Comparison of ENCODE assay signal across 32 cellular contexts in the genomic region with DNA sequence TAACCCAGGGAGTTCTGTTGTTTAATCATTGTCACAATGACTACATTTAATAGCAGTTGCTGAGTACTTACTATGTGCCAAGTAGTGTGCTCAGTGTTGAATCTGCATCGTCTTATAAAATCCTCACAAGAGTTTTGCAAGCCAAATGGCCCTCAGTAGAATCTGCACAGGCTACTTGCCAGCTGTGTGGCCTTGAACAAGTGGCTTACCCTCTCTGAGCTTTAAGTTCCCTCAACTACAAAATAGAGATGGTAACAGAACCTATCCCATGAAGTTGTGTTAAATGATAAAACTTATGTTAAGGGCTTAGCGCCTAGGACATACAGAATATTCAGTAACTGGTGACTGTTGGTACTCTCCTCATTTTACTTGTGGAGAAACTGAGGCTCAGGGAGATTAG. TPM values are rescaled to one million over a fixed set of nuclear protein-coding genes. Genes with fewer than 3 reads are reported as not detected.
A peak's percentile ranks its signal among the peaks of the same experiment; 100 is the strongest.
DNase-seq lines count a peak whose midpoint lies in the region; ATAC-seq, FAIRE-seq and TF ChIP-seq lines count a peak whose summit lies in the region.
"Had no signal": no experiment of that assay in that cellular context is flagged by ENCODE, and none has a peak within 500 bp of the region (broad histone marks: within the 10 kb centered on the region; RNA-seq: fewer than 3 reads in every experiment).

No MANE protein-coding gene starts in this region.

- TF ChIP-seq RAD21 in K562 (CRISPR knock-in tag; conservative IDR thresholded peaks at IDR 0.05 in 1 of 2, IDR thresholded peaks at IDR 0.05 in 1 of 2) = no peak

- H2AFZ ChIP-seq in K562 (ENCODE audit: low read depth, low read length) (no peak overlapping the region), osteoblast (ENCODE audit: low read length) (no peak overlapping the region)

- H3K27me3 ChIP-seq in K562 (ENCODE audit: control insufficient read depth in 2 of 2, insufficient read depth in 2 of 2, low read length in 2 of 2) = no peaks in the 10 kb centered on the region
- no peaks in the 10 kb centered on the region for H3K27me3 ChIP-seq in gastrocnemius medialis
- peaks cover 53% of the 10 kb centered on the region for H3K27me3 ChIP-seq in osteoblast (ENCODE audit: insufficient read depth, low read length)
- H3K27me3 ChIP-seq: BE2C, BLaER1 had no signal

- H3K4me1 ChIP-seq in HEK293 (ENCODE audit: control insufficient read depth, insufficient read depth, low read length) (no peaks in the 10 kb centered on the region), K562 (replicated peaks in 1 of 2; ENCODE audit: control insufficient read depth in 2 of 2, insufficient read depth in 2 of 2, low read length in 2 of 2) (peaks cover 11 to 18% of the 10 kb centered on the region in 2 experiments; a peak in 4 of 5 replicates), gastrocnemius medialis (no peaks in the 10 kb centered on the region), osteoblast (ENCODE audit: insufficient read depth, low read length) (no peaks in the 10 kb centered on the region)
- H3K4me1 ChIP-seq: BE2C had no signal

- 39% methylated on average over 2 of the region's 2 CpGs for WGBS in K562 (ENCODE audit: insufficient coverage, low coverage, missing lambda C conversion rate)

- H3K4me2 ChIP-seq in K562 (ENCODE audit: insufficient read depth, low read length) (no peak overlapping the region), osteoblast (ENCODE audit: insufficient read depth, low read length) (no peak overlapping the region)
- H3K4me2 ChIP-seq: BLaER1 had no signal

- TF ChIP-seq POLR2A in K562 (conservative IDR thresholded peaks at IDR 0.05) = no peak
- peak in 1 of 2 donors; percentile 37 for TF ChIP-seq POLR2A in gastrocnemius medialis (IDR thresholded peaks at IDR 0.05)

- H3K4me3 ChIP-seq in HEK293 (ENCODE audit: low read depth, low read length) (no peak overlapping the region), K562 (no peak overlapping the region), gastrocnemius medialis (no peak overlapping the region), osteoblast (ENCODE audit: insufficient read depth, low read length) (no peak overlapping the region)
- H3K4me3 ChIP-seq: BLaER1, GM12878 had no signal

- H4K20me1 ChIP-seq in K562 (replicated peaks; ENCODE audit: control insufficient read depth, insufficient read depth, low read length) (no peaks in the 10 kb centered on the region), osteoblast (ENCODE audit: insufficient read depth, low read length) (no peaks in the 10 kb centered on the region)
- H4K20me1 ChIP-seq: BLaER1 had no signal

- no peak for DNase-seq in K562 (ENCODE audit: extremely low read depth in 1 of 4, low spot score in 3 of 4)
- DNase-seq in gastrocnemius medialis = no peak
- no peak for DNase-seq in NCI-H510A (lab: John Stamatoyannopoulos, UW)
- DNase-seq in osteoblast (ENCODE audit: insufficient read length, low spot score, missing footprints) = no peak
- DNase-seq: 8988T; ACHN; BE2C; C1 segment of cervical spinal cord; CD4-positive, alpha-beta memory T cell; CD4-positive, CD25-positive, alpha-beta regulatory T cell; CD8-positive, alpha-beta memory T cell; COR-L47; DMS 273 treated with DMSO at 0.1 percent for 48 hours; DMS153; DMS53; DMS79; DND-41; EL; GDM1 had no signal

- H3K9me1 ChIP-seq in K562 (ENCODE audit: control insufficient read depth, insufficient read depth, low read length) = no peaks in the 10 kb centered on the region

- POLR2A ChIA-PET in HEK293 (lab: Yijun Ruan, JAX) = no interaction called here
- POLR2A ChIA-PET in K562 (lab: Yijun Ruan, JAX) = interaction anchor here (3.5 kb wide), 1 partner anchor 11 kb away, joined by 28 read pairs; the partner anchor contains the start of gene TRIM63

- in situ Hi-C loops in K562 (cut with MboI) = no loop called here
- in situ Hi-C loops in gastrocnemius medialis (cut with MboI; ENCODE audit: low sequenced_read_pairs in 4 of 4) = no loop called here

- H3K36me3 ChIP-seq in HEK293 (ENCODE audit: control insufficient read depth in 2 of 2, insufficient read depth in 1 of 2, low read length in 2 of 2) (no peaks in the 10 kb centered on the region), K562 (ENCODE audit: control insufficient read depth, insufficient read depth, low read length) (no peaks in the 10 kb centered on the region), gastrocnemius medialis (peaks cover 0 to 81% of the 10 kb centered on the region in 2 donors), osteoblast (ENCODE audit: insufficient read depth, low read length) (no peaks in the 10 kb centered on the region)
- H3K36me3 ChIP-seq: BE2C, BLaER1 had no signal

- FAIRE-seq in K562 (lab: Jason Lieb, UNC) = no peak
- FAIRE-seq: A204.1, GM12878, GM12892, GM18507, GM19239 had no signal

- H3K9me3 ChIP-seq in HEK293 (ENCODE audit: control insufficient read depth, insufficient read depth, low read depth, low read length) = no peaks in the 10 kb centered on the region
- H3K9me3 ChIP-seq in K562 (replicated peaks; ENCODE audit: control insufficient read depth, insufficient read depth, low read depth, low read length) = no peaks in the 10 kb centered on the region
- no peaks in the 10 kb centered on the region for H3K9me3 ChIP-seq in gastrocnemius medialis
- H3K9me3 ChIP-seq in osteoblast (ENCODE audit: low read depth, low read length) = no peaks in the 10 kb centered on the region
- H3K9me3 ChIP-seq: BE2C, BLaER1 had no signal

- BruUV-seq in K562 (replicated peaks; lab: Mats Ljungman, UMichigan) = no TSS peak

- H3K27ac ChIP-seq in HEK293 (ENCODE audit: extremely low read depth, low read depth, low read length) = no peak overlapping the region
- H3K27ac ChIP-seq in K562 (ENCODE audit: extremely low read depth, low read depth, low read length) = no peak overlapping the region
- peak overlapping the region; percentile 88 to 96 (median 94) for H3K27ac ChIP-seq in gastrocnemius medialis
- H3K27ac ChIP-seq in osteoblast (ENCODE audit: low read depth, low read length) = no peak overlapping the region
- H3K27ac ChIP-seq: BLaER1 had no signal

- no peak overlapping the region for H3K9ac ChIP-seq in K562 (ENCODE audit: insufficient read depth in 1 of 2, low read depth in 2 of 2, low read length in 2 of 2)
- H3K9ac ChIP-seq: BLaER1 had no signal

- no peak for TF ChIP-seq EP300 in K562 (IDR thresholded peaks at IDR 0.05; ENCODE audit: low read length)

- CTCF ChIA-PET in HEK293 (lab: Yijun Ruan, JAX) = interaction anchor here (0.9 kb wide), 1 partner anchor 9 kb away, joined by 4 read pairs; no protein-coding TSS in a partner anchor
- CTCF ChIA-PET in K562 (lab: Yijun Ruan, JAX; ENCODE audit: low intra/inter-chr PET ratio) = interaction anchor here (0.6 kb wide), 1 partner anchor 596 kb away, joined by 3 read pairs; no protein-coding TSS in a partner anchor

- ATAC-seq in K562 = no peak
- ATAC-seq in gastrocnemius medialis = peak; percentile 4 to 5
- no peak for ATAC-seq in GM18511 (IDR thresholded peaks at IDR 0.05; ENCODE audit: unreplicated experiment)
- ATAC-seq: GM12878 had no signal

- intact Hi-C loops in K562 (cut with micrococcal nuclease) (no loop called here), gastrocnemius medialis (cut with DNase I; ENCODE audit: low total_unique reads) (no loop called here)

- TF ChIP-seq CTCF in HEK293 (tag by site-specific recombination; IDR thresholded peaks at IDR 0.05) = no peak
- no peak for TF ChIP-seq CTCF in K562 (IDR thresholded peaks at IDR 0.05 in 2 of 3, conservative IDR thresholded peaks at IDR 0.05 in 1 of 3; ENCODE audit: insufficient read depth in 2 of 3, low read depth in 1 of 3, low read length in 3 of 3)
- no peak for TF ChIP-seq CTCF in gastrocnemius medialis (IDR thresholded peaks at IDR 0.05 in 4 of 5, conservative IDR thresholded peaks at IDR 0.05 in 1 of 5)
- TF ChIP-seq CTCF in osteoblast (IDR thresholded peaks at IDR 0.05; ENCODE audit: extremely low read depth, low read depth, low read length) = no peak

- H3K79me2 ChIP-seq in K562 (ENCODE audit: control insufficient read depth, insufficient read depth, low read length) = no peaks in the 10 kb centered on the region
- no peaks in the 10 kb centered on the region for H3K79me2 ChIP-seq in osteoblast (ENCODE audit: insufficient read depth, low read length)

RNA-seq across cellular contexts. Expression of gene SLC30A2, which starts 9.1 kb away (rescaled TPM):
- 0.42 TPM in 1 of 2 replicates, not detected in the other for total RNA-seq in K562 (2011; cell fraction: chromatin; rRNA removed; ENCODE audit: low replicate concordance)
- 0.33 and 0.53 TPM in 2 replicates for total RNA-seq in K562 (2011; cell fraction: nucleolus; rRNA removed)
- 0.51 TPM in 1 of 2 replicates, not detected in the other for total RNA-seq in K562 (2011; cell fraction: nucleoplasm; rRNA removed)
- total RNA-seq in K562 (2014; rRNA removed) (0.18 TPM in 1 of 2 replicates, not detected in the other), K562 (2014; rRNA removed; fragmentation: Illumina TruSeq; extraction: Trizol) (not detected in 2 replicates), K562 (2015; rRNA removed; fragmentation: Illumina TruSeq; extraction: Trizol) (not detected in 2 replicates), K562 (2021) (0.11 and 0.13 TPM in 2 replicates), gastrocnemius medialis (1 to 10 TPM; 1.2 to 5.2 (median 3.1) TPM), osteoblast (not detected in 2 replicates)
- polyA plus RNA-seq in K562 (2011; rRNA removed) (0.07 and 0.08 TPM in 2 replicates), K562 (2014; fragmentation: Illumina TruSeq; extraction: Trizol) (0.07 TPM in 1 of 2 replicates, not detected in the other), K562 (2014; fragmentation: Nextera tagmentation; extraction: Ambion mirVana) (under 1 TPM; 0.01 to 0.06 TPM), K562 (2014; rRNA removed) (0.03 TPM in 1 of 2 replicates, not detected in the other)
- 0.19 and 0.22 TPM in 2 replicates for polyA plus RNA-seq in K562 (2011; cell fraction: cytosol; rRNA removed)
- polyA plus RNA-seq in K562 (2011; cell fraction: nucleus; rRNA removed) = 0.10 TPM in 2 replicates
- 0.03 and 0.32 TPM in 2 replicates for polyA plus RNA-seq in K562 (2012)
- 0.21 TPM in 1 of 2 replicates, not detected in the other for polyA minus RNA-seq in K562 (2011; rRNA and poly(A)+ RNA removed)
- polyA minus RNA-seq in K562 (2011; cell fraction: cytosol; rRNA and poly(A)+ RNA removed) = not detected in 2 replicates
- 0.13 TPM in 1 of 2 replicates, not detected in the other for polyA minus RNA-seq in K562 (2011; cell fraction: nucleus; rRNA and poly(A)+ RNA removed)
- total RNA-seq: A673; CD4-positive, alpha-beta memory T cell; CD4-positive, CD25-positive, alpha-beta regulatory T cell; CD8-positive, alpha-beta memory T cell; Daoy had no signal
- polyA plus RNA-seq: AG04450; CD14-positive monocyte; CD4-positive, alpha-beta memory T cell; CD8-positive, alpha-beta memory T cell; GM12878 had no signal

RNA-seq across cellular contexts. Expression of gene TRIM63, which starts 12.4 kb away (rescaled TPM):
- total RNA-seq in K562 (2011; cell fraction: chromatin; rRNA removed; ENCODE audit: low replicate concordance) = 0.74 and 0.77 TPM in 2 replicates
- total RNA-seq in K562 (2011; cell fraction: nucleolus; rRNA removed) = 0.26 and 0.67 TPM in 2 replicates
- total RNA-seq in K562 (2011; cell fraction: nucleoplasm; rRNA removed) = 0.44 and 0.99 TPM in 2 replicates
- total RNA-seq in K562 (2014; rRNA removed) (0.24 and 0.50 TPM in 2 replicates), K562 (2014; rRNA removed; fragmentation: Illumina TruSeq; extraction: Trizol) (0.32 and 0.36 TPM in 2 replicates), K562 (2015; rRNA removed; fragmentation: Illumina TruSeq; extraction: Trizol) (0.19 and 0.22 TPM in 2 replicates), K562 (2021) (0.16 and 0.44 TPM in 2 replicates), gastrocnemius medialis (1,000 to 10,000 TPM; 1,040 to 4,298 (median 2,203) TPM), osteoblast (under 0.01 and 0.36 TPM in 2 replicates)
- polyA plus RNA-seq in K562 (2011; rRNA removed) (0.42 and 0.57 TPM in 2 replicates), K562 (2014; fragmentation: Illumina TruSeq; extraction: Trizol) (0.28 and 0.48 TPM in 2 replicates), K562 (2014; fragmentation: Nextera tagmentation; extraction: Ambion mirVana) (under 1 TPM; 0.08 to 0.10 TPM), K562 (2014; rRNA removed) (0.22 and 0.40 TPM in 2 replicates)
- 0.31 and 0.43 TPM in 2 replicates for polyA plus RNA-seq in K562 (2011; cell fraction: cytosol; rRNA removed)
- 0.41 and 0.65 TPM in 2 replicates for polyA plus RNA-seq in K562 (2011; cell fraction: nucleus; rRNA removed)
- polyA plus RNA-seq in K562 (2012) = 0.38 and 0.60 TPM in 2 replicates
- 0.28 and 0.54 TPM in 2 replicates for polyA minus RNA-seq in K562 (2011; rRNA and poly(A)+ RNA removed)
- not detected in 2 replicates for polyA minus RNA-seq in K562 (2011; cell fraction: cytosol; rRNA and poly(A)+ RNA removed)
- polyA minus RNA-seq in K562 (2011; cell fraction: nucleus; rRNA and poly(A)+ RNA removed) = 0.27 and 0.33 TPM in 2 replicates
- total RNA-seq: A673; CD4-positive, alpha-beta memory T cell; CD4-positive, CD25-positive, alpha-beta regulatory T cell; CD8-positive, alpha-beta memory T cell; Daoy; G401; GM12878 had no signal
- polyA plus RNA-seq: AG04450; CD14-positive monocyte; CD4-positive, alpha-beta memory T cell; CD4-positive, CD25-positive, alpha-beta regulatory T cell; CD8-positive, alpha-beta memory T cell; GM12878 had no signal

RNA-seq across cellular contexts. Expression of gene EXTL1, which starts 33.5 kb away (rescaled TPM):
- 0.58 TPM in 1 of 2 replicates, not detected in the other for total RNA-seq in K562 (2011; cell fraction: chromatin; rRNA removed; ENCODE audit: low replicate concordance)
- 1.5 and 2.0 TPM in 2 replicates for total RNA-seq in K562 (2011; cell fraction: nucleolus; rRNA removed)
- 0.95 and 1.9 TPM in 2 replicates for total RNA-seq in K562 (2011; cell fraction: nucleoplasm; rRNA removed)
- total RNA-seq in K562 (2014; rRNA removed) (0.12 and 0.23 TPM in 2 replicates), K562 (2014; rRNA removed; fragmentation: Illumina TruSeq; extraction: Trizol) (0.04 TPM in 1 of 2 replicates, not detected in the other), K562 (2015; rRNA removed; fragmentation: Illumina TruSeq; extraction: Trizol) (0.07 and 0.08 TPM in 2 replicates), K562 (2021) (0.13 and 0.16 TPM in 2 replicates), gastrocnemius medialis (under 1 TPM in 2 of 4 donors, not detected in 2; 0.33 to 0.95 TPM), osteoblast (1.4 and 3.2 TPM in 2 replicates)
- polyA plus RNA-seq in K562 (2011; rRNA removed) (0.07 and 0.11 TPM in 2 replicates), K562 (2014; fragmentation: Illumina TruSeq; extraction: Trizol) (0.06 TPM in 1 of 2 replicates, not detected in the other), K562 (2014; fragmentation: Nextera tagmentation; extraction: Ambion mirVana) (not detected), K562 (2014; rRNA removed) (0.09 and 0.16 TPM in 2 replicates)
- polyA plus RNA-seq in K562 (2011; cell fraction: cytosol; rRNA removed) = 0.07 and 0.13 TPM in 2 replicates
- polyA plus RNA-seq in K562 (2011; cell fraction: nucleus; rRNA removed) = 0.28 and 0.32 TPM in 2 replicates
- polyA plus RNA-seq in K562 (2012) = 0.13 and 0.68 TPM in 2 replicates
- polyA minus RNA-seq in K562 (2011; rRNA and poly(A)+ RNA removed) = 0.11 and 0.18 TPM in 2 replicates
- 0.29 and 0.55 TPM in 2 replicates for polyA minus RNA-seq in K562 (2011; cell fraction: cytosol; rRNA and poly(A)+ RNA removed)
- 1.3 and 2.3 TPM in 2 replicates for polyA minus RNA-seq in K562 (2011; cell fraction: nucleus; rRNA and poly(A)+ RNA removed)
- total RNA-seq: A673; CD4-positive, CD25-positive, alpha-beta regulatory T cell; CD8-positive, alpha-beta memory T cell; GM12878 had no signal
- polyA plus RNA-seq: CD14-positive monocyte; CD4-positive, alpha-beta memory T cell; CD8-positive, alpha-beta memory T cell; GM12878 had no signal

RNA-seq across cellular contexts. Expression of gene PDIK1L, which starts 56.6 kb away (rescaled TPM):
- 13.8 and 29.1 TPM in 2 replicates for total RNA-seq in K562 (2011; cell fraction: chromatin; rRNA removed; ENCODE audit: low replicate concordance)
- 6.7 and 10.4 TPM in 2 replicates for total RNA-seq in K562 (2011; cell fraction: nucleolus; rRNA removed)
- 15.9 and 18.4 TPM in 2 replicates for total RNA-seq in K562 (2011; cell fraction: nucleoplasm; rRNA removed)
- total RNA-seq in K562 (2014; rRNA removed) (12.8 and 13.7 TPM in 2 replicates), K562 (2014; rRNA removed; fragmentation: Illumina TruSeq; extraction: Trizol) (30.2 and 36.1 TPM in 2 replicates), K562 (2015; rRNA removed; fragmentation: Illumina TruSeq; extraction: Trizol) (21.6 and 23.3 TPM in 2 replicates), K562 (2021) (26.3 TPM in 2 replicates), gastrocnemius medialis (1 to 10 TPM; 4.4 to 8.7 (median 5.9) TPM), osteoblast (6.5 TPM in 2 replicates)
- polyA plus RNA-seq in K562 (2011; rRNA removed) (23.8 and 24.5 TPM in 2 replicates), K562 (2014; fragmentation: Illumina TruSeq; extraction: Trizol) (19.8 and 20.0 TPM in 2 replicates), K562 (2014; fragmentation: Nextera tagmentation; extraction: Ambion mirVana) (10 to 100 TPM; 14.7 to 21.5 TPM), K562 (2014; rRNA removed) (13.6 and 13.9 TPM in 2 replicates)
- polyA plus RNA-seq in K562 (2011; cell fraction: cytosol; rRNA removed) = 3.7 and 9.8 TPM in 2 replicates
- polyA plus RNA-seq in K562 (2011; cell fraction: nucleus; rRNA removed) = 7.5 and 9.5 TPM in 2 replicates
- polyA plus RNA-seq in K562 (2012) = 13.0 and 15.6 TPM in 2 replicates
- polyA minus RNA-seq in K562 (2011; rRNA and poly(A)+ RNA removed) = 49.3 and 52.4 TPM in 2 replicates
- 17.2 and 17.6 TPM in 2 replicates for polyA minus RNA-seq in K562 (2011; cell fraction: cytosol; rRNA and poly(A)+ RNA removed)
- polyA minus RNA-seq in K562 (2011; cell fraction: nucleus; rRNA and poly(A)+ RNA removed) = 4.3 and 10.4 TPM in 2 replicates

RNA-seq across cellular contexts. Expression of gene PAFAH2, which starts 57.2 kb away (rescaled TPM):
- 9.2 and 10.7 TPM in 2 replicates for total RNA-seq in K562 (2011; cell fraction: chromatin; rRNA removed; ENCODE audit: low replicate concordance)
- total RNA-seq in K562 (2011; cell fraction: nucleolus; rRNA removed) = 7.3 and 7.8 TPM in 2 replicates
- 6.4 and 7.5 TPM in 2 replicates for total RNA-seq in K562 (2011; cell fraction: nucleoplasm; rRNA removed)
- total RNA-seq in K562 (2014; rRNA removed) (5.5 and 6.5 TPM in 2 replicates), K562 (2014; rRNA removed; fragmentation: Illumina TruSeq; extraction: Trizol) (6.4 and 6.8 TPM in 2 replicates), K562 (2015; rRNA removed; fragmentation: Illumina TruSeq; extraction: Trizol) (6.3 and 6.4 TPM in 2 replicates), K562 (2021) (4.7 and 5.9 TPM in 2 replicates), gastrocnemius medialis (10 to 100 TPM in 3 of 4 donors, 1 to 10 TPM in 1; 9.0 to 35.5 (median 16.1) TPM), osteoblast (6.5 and 6.9 TPM in 2 replicates)
- polyA plus RNA-seq in K562 (2011; rRNA removed) (7.5 and 10.9 TPM in 2 replicates), K562 (2014; fragmentation: Illumina TruSeq; extraction: Trizol) (7.0 and 8.7 TPM in 2 replicates), K562 (2014; fragmentation: Nextera tagmentation; extraction: Ambion mirVana) (1 to 10 TPM; 4.2 to 7.0 TPM), K562 (2014; rRNA removed) (6.0 and 6.9 TPM in 2 replicates)
- polyA plus RNA-seq in K562 (2011; cell fraction: cytosol; rRNA removed) = 6.0 and 7.6 TPM in 2 replicates
- 6.5 and 9.1 TPM in 2 replicates for polyA plus RNA-seq in K562 (2011; cell fraction: nucleus; rRNA removed)
- 4.5 and 7.8 TPM in 2 replicates for polyA plus RNA-seq in K562 (2012)
- 8.3 and 11.1 TPM in 2 replicates for polyA minus RNA-seq in K562 (2011; rRNA and poly(A)+ RNA removed)
- 4.3 and 7.0 TPM in 2 replicates for polyA minus RNA-seq in K562 (2011; cell fraction: cytosol; rRNA and poly(A)+ RNA removed)
- 4.0 and 5.7 TPM in 2 replicates for polyA minus RNA-seq in K562 (2011; cell fraction: nucleus; rRNA and poly(A)+ RNA removed)

Comparison
In these comparisons a context has a peak if more than half of its experiments do, and no peak if none do; other contexts are left out.
1. H3K27ac ChIP-seq: peak in gastrocnemius medialis (4 of 4); none in HEK293 (single experiment), K562 (single experiment) and osteoblast (single experiment).
2. ATAC-seq: peak in gastrocnemius medialis (2 of 2); none in K562 (single experiment) and GM18511 (single experiment).
3. RNA of gene TRIM63, which starts 12.4 kb away (total RNA-seq): 1,040 to 4,298 TPM in gastrocnemius medialis; 0.16 to 0.99 TPM in K562 and under 0.01 to 0.36 TPM in osteoblast; every median in the first group is over 100 times any median in the second.